ENCODE assay signal across 1 cellular context in genomic region chr6:21457647-21458046, GRCh38.
TF ChIP-seq lines count a peak whose summit lies in the region.

No MANE protein-coding gene starts in this region.

TF ChIP-seq in WTC11, 78 proteins besides CTCF, POLR2A, EP300 and RAD21 (continued from another document):
- TF ChIP-seq, protein P1, sequence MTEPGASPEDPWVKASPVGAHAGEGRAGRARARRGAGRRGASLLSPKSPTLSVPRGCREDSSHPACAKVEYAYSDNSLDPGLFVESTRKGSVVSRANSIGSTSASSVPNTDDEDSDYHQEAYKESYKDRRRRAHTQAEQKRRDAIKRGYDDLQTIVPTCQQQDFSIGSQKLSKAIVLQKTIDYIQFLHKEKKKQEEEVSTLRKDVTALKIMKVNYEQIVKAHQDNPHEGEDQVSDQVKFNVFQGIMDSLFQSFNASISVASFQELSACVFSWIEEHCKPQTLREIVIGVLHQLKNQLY (CRISPR knock-in tag; IDR thresholded peaks at IDR 0.05): no peak
- TF ChIP-seq AFF4 (CRISPR knock-in tag; IDR thresholded peaks at IDR 0.05; ENCODE audit: borderline replicate concordance) (no peak), ATF3 (CRISPR knock-in tag; conservative IDR thresholded peaks at IDR 0.05) (no peak), NFE2L1 (CRISPR knock-in tag; IDR thresholded peaks at IDR 0.05) (no peak), PRRX2 (CRISPR knock-in tag; IDR thresholded peaks at IDR 0.05) (no peak), ZNF416 (CRISPR knock-in tag; IDR thresholded peaks at IDR 0.05) (no peak), EMX1 (CRISPR knock-in tag; IDR thresholded peaks at IDR 0.05) (no peak), ZNF219 (CRISPR knock-in tag; IDR thresholded peaks at IDR 0.05; ENCODE audit: borderline replicate concordance) (no peak), JAZF1 (CRISPR knock-in tag; IDR thresholded peaks at IDR 0.05) (no peak)
